Comparison of ENCODE assay signal across 8 cellular contexts in the genomic region with DNA sequence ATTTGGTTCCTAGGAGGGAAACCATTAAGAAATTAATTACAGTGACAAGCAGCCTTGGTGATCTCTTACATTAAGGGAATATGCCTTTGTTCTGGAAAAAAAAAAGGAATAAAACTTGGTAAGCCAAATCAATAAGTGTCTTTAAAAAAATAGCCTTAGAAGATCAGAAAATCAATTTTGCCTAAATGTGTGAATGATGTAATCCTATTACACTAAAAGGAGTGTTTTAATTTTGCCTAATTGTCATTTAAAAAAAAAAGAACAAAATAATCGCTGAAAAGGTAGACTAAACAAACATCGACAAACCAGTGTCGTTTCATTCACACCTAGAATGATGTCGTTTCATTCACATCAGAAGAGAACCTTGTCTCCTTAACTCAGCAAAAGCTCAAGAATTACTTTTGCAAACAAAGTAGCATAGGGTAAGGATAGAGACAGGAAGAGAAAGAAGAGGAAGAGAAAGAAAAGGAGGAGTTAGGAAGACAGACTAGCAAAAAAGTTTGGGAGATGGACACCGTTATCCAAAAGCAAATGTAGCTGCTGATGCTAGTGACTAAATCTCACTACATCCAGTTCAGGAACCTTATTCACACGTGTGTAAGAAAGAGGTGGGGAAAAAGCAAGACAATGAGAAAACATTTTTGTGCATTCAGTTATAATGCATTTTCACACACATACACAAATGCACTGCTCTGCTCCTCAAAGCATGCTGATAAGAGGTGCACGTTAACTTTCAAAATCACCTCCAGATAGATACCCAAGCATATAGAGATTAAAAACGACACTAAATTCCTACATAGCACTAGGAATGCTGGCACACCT.
DNase-seq lines count a peak whose midpoint lies in the region; TF ChIP-seq lines count a peak whose summit lies in the region.

No MANE protein-coding gene starts in this region.

- H3K4ac ChIP-seq in mesenchymal stem cell (ENCODE audit: low read depth in 1 of 2, low read length in 2 of 2): no peak overlapping the region

- H2BK15ac ChIP-seq in mesenchymal stem cell (ENCODE audit: low read depth, poor library complexity, severe bottlenecking): no peak overlapping the region

- peak overlapping the region; percentile 77 to 85 for H3K27ac ChIP-seq in right atrium auricular region
- peak overlapping the region; percentile 73 for H3K27ac ChIP-seq in mesenchymal stem cell (ENCODE audit: low read length, poor library complexity, severe bottlenecking)
- H3K27ac ChIP-seq in uterus: peak overlapping the region; percentile 67 to 71

- no peak overlapping the region for H2AFZ ChIP-seq in mesenchymal stem cell (ENCODE audit: low read depth, low read length)

- peak overlapping the region; percentile 85 for H3K9ac ChIP-seq in mesenchymal stem cell (ENCODE audit: low read length)

- no peak overlapping the region for H2BK12ac ChIP-seq in mesenchymal stem cell (ENCODE audit: low read length in 2 of 2)

- H3K4me3 ChIP-seq in right atrium auricular region: peak overlapping the region; percentile 33 to 46
- peak overlapping the region; percentile 46 for H3K4me3 ChIP-seq in astrocyte of the spinal cord (ENCODE audit: low read depth, low read length)
- peak overlapping the region in 1 of 2 experiments; percentile 76 for H3K4me3 ChIP-seq in mesenchymal stem cell (ENCODE audit: insufficient read depth in 1 of 2, low read depth in 1 of 2, low read length in 2 of 2)
- H3K4me3 ChIP-seq in uterus: peak overlapping the region; percentile 9 to 46
- H3K4me3 ChIP-seq in lower leg skin (ENCODE audit: low read depth, poor library complexity, severe bottlenecking): no peak overlapping the region

- no peaks in the 10 kb centered on the region for H3K9me3 ChIP-seq in right atrium auricular region
- H3K9me3 ChIP-seq in mesenchymal stem cell (ENCODE audit: control insufficient read depth, low read length): no peaks in the 10 kb centered on the region
- H3K9me3 ChIP-seq in uterus: no peaks in the 10 kb centered on the region

- TF ChIP-seq CTCF in right atrium auricular region (IDR thresholded peaks at IDR 0.05): no peak
- TF ChIP-seq CTCF in astrocyte of the spinal cord (IDR thresholded peaks at IDR 0.05; ENCODE audit: low read depth, low read length): no peak
- TF ChIP-seq CTCF in uterus (IDR thresholded peaks at IDR 0.05): no peak
- TF ChIP-seq CTCF in lower leg skin (IDR thresholded peaks at IDR 0.05): no peak
- TF ChIP-seq CTCF in GM20000 (IDR thresholded peaks at IDR 0.05; ENCODE audit: extremely low read depth, missing control alignments): no peak

- H2AK5ac ChIP-seq in mesenchymal stem cell (ENCODE audit: low read length, severe bottlenecking): no peak overlapping the region

- H3K4me2 ChIP-seq in mesenchymal stem cell (ENCODE audit: low read length, poor library complexity, severe bottlenecking): no peak overlapping the region

- H3K27me3 ChIP-seq in right atrium auricular region (no peaks in the 10 kb centered on the region), mesenchymal stem cell (ENCODE audit: control insufficient read depth in 1 of 2, insufficient read depth in 1 of 2, low read length in 2 of 2) (no peaks in the 10 kb centered on the region), uterus (no peaks in the 10 kb centered on the region)

- H2BK120ac ChIP-seq in mesenchymal stem cell (ENCODE audit: low read depth, low read length): no peak overlapping the region

- H4K91ac ChIP-seq in mesenchymal stem cell (ENCODE audit: low read length): no peak overlapping the region

- intact Hi-C loops in cardiac septum (cut with DNase I): loop anchor here (1.0 to 10.0 kb wide), 5 partner anchors 37 to 190 kb away; no protein-coding TSS in a partner anchor
- intact Hi-C loops in uterus (cut with DNase I; ENCODE audit: low total_unique reads): no loop called here
- intact Hi-C loops in lower leg skin (cut with DNase I; ENCODE audit: low total_unique reads): no loop called here

- H3K36me3 ChIP-seq in right atrium auricular region: no peaks in the 10 kb centered on the region
- H3K36me3 ChIP-seq in mesenchymal stem cell (ENCODE audit: control insufficient read depth in 1 of 2, insufficient read depth in 2 of 2, low read depth in 1 of 2, low read length in 2 of 2): peaks cover 0 to 3% of the 10 kb centered on the region in 2 experiments
- no peaks in the 10 kb centered on the region for H3K36me3 ChIP-seq in uterus

- peaks cover 0 to 56% of the 10 kb centered on the region in 2 donors for H3K4me1 ChIP-seq in right atrium auricular region
- no peaks in the 10 kb centered on the region for H3K4me1 ChIP-seq in mesenchymal stem cell (ENCODE audit: control insufficient read depth, insufficient read depth, low read depth, low read length)
- no peaks in the 10 kb centered on the region for H3K4me1 ChIP-seq in uterus

- no peak overlapping the region for H3K18ac ChIP-seq in mesenchymal stem cell (ENCODE audit: low read depth in 1 of 2, low read length in 2 of 2)

- H3K23ac ChIP-seq in mesenchymal stem cell (ENCODE audit: low read length in 2 of 2): no peak overlapping the region

- H4K8ac ChIP-seq in mesenchymal stem cell (ENCODE audit: low read length): no peak overlapping the region

- no peak for DNase-seq in right atrium auricular region (ENCODE audit: low spot score)
- DNase-seq in cardiac septum (ENCODE audit: low spot score): no peak
- no peak for DNase-seq in astrocyte of the spinal cord (ENCODE audit: low read depth, low spot score)
- peak; percentile 18 for DNase-seq in mesenchymal stem cell
- DNase-seq in uterus: no peak
- no peak for DNase-seq in lower leg skin (ENCODE audit: low spot score in 2 of 2)
- no peak for DNase-seq in stimulated activated CD4-positive, alpha-beta T cell treated with anti-CD3 and anti-CD28 coated beads, Interleukin-4, amount 100 ng/mL, for 4 hours
- no peak for DNase-seq in GM20000 (ENCODE audit: low spot score)

- in situ Hi-C loops in astrocyte of the spinal cord (cut with HindIII; ENCODE audit: low sequenced_read_pairs): no loop called here

- H3K14ac ChIP-seq in mesenchymal stem cell (ENCODE audit: low read length in 2 of 2): no peak overlapping the region

- TF ChIP-seq POLR2A in uterus (IDR thresholded peaks at IDR 0.05): no peak
- TF ChIP-seq POLR2A in lower leg skin (IDR thresholded peaks at IDR 0.05): no peak

- WGBS in mesenchymal stem cell: 65% methylated on average over 3 of the region's 8 CpGs
- 51 to 53% methylated on average over 8 of the region's 8 CpGs for WGBS in lower leg skin, 2 donors

- no peak overlapping the region for H2BK5ac ChIP-seq in mesenchymal stem cell (ENCODE audit: low read depth, low read length, poor library complexity, severe bottlenecking)

- H3K79me1 ChIP-seq in mesenchymal stem cell (replicated peaks; ENCODE audit: low read length, poor library complexity, severe bottlenecking): peaks cover 15% of the 10 kb centered on the region
